ENCODE assay signal across 1 cellular context in the genomic region with DNA sequence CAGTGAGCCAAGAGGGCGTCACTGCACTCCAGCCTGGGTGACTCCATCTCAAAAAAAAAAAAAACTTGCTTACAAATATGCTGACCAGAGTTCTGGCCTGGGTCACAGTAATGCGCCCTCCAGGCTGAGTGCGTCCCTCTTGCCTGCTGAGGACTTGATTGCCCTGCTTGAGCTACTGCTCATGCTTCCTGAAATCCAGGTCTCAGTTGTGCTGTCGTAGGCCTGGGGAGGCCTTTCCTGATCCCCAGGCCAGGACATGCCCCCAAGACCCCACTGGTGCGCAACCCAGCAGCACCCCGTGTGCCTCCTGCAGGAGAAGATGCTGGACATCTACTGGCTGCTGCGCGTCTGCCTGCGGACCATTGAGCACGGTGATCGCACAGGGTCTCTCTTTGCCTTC.
TF ChIP-seq lines count a peak whose summit lies in the region.

No MANE protein-coding gene starts in this region.

TF ChIP-seq in WTC11, 78 proteins besides CTCF, POLR2A, EP300 and RAD21 (continued from another document):
- TF ChIP-seq, protein P1, sequence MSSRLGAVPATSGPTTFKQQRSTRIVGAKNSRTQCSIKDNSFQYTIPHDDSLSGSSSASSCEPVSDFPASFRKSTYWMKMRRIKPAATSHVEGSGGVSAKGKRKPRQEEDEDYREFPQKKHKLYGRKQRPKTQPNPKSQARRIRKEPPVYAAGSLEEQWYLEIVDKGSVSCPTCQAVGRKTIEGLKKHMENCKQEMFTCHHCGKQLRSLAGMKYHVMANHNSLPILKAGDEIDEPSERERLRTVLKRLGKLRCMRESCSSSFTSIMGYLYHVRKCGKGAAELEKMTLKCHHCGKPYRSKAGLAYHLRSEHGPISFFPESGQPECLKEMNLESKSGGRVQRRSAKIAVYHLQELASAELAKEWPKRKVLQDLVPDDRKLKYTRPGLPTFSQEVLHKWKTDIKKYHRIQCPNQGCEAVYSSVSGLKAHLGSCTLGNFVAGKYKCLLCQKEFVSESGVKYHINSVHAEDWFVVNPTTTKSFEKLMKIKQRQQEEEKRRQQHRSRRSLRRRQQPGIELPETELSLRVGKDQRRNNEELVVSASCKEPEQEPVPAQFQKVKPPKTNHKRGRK (CRISPR knock-in tag; IDR thresholded peaks at IDR 0.05; ENCODE audit: borderline replicate concordance), result no peak
- TF ChIP-seq ZNF671 (CRISPR knock-in tag; IDR thresholded peaks at IDR 0.05) (no peak), TEAD4 (CRISPR knock-in tag; IDR thresholded peaks at IDR 0.05) (no peak), FOXK1 (CRISPR knock-in tag; IDR thresholded peaks at IDR 0.05) (no peak), NFE2L1 (CRISPR knock-in tag; IDR thresholded peaks at IDR 0.05) (no peak), ZNF263 (CRISPR knock-in tag; IDR thresholded peaks at IDR 0.05; ENCODE audit: low read depth) (no peak), NR1H2 (CRISPR knock-in tag; IDR thresholded peaks at IDR 0.05) (no peak), OVOL2 (CRISPR knock-in tag; IDR thresholded peaks at IDR 0.05; ENCODE audit: borderline replicate concordance) (no peak), EMX1 (CRISPR knock-in tag; IDR thresholded peaks at IDR 0.05) (no peak), ZNF416 (CRISPR knock-in tag; IDR thresholded peaks at IDR 0.05) (no peak), SMAD3 (CRISPR knock-in tag; IDR thresholded peaks at IDR 0.05; ENCODE audit: borderline replicate concordance) (no peak)
- TF ChIP-seq, protein P2, sequence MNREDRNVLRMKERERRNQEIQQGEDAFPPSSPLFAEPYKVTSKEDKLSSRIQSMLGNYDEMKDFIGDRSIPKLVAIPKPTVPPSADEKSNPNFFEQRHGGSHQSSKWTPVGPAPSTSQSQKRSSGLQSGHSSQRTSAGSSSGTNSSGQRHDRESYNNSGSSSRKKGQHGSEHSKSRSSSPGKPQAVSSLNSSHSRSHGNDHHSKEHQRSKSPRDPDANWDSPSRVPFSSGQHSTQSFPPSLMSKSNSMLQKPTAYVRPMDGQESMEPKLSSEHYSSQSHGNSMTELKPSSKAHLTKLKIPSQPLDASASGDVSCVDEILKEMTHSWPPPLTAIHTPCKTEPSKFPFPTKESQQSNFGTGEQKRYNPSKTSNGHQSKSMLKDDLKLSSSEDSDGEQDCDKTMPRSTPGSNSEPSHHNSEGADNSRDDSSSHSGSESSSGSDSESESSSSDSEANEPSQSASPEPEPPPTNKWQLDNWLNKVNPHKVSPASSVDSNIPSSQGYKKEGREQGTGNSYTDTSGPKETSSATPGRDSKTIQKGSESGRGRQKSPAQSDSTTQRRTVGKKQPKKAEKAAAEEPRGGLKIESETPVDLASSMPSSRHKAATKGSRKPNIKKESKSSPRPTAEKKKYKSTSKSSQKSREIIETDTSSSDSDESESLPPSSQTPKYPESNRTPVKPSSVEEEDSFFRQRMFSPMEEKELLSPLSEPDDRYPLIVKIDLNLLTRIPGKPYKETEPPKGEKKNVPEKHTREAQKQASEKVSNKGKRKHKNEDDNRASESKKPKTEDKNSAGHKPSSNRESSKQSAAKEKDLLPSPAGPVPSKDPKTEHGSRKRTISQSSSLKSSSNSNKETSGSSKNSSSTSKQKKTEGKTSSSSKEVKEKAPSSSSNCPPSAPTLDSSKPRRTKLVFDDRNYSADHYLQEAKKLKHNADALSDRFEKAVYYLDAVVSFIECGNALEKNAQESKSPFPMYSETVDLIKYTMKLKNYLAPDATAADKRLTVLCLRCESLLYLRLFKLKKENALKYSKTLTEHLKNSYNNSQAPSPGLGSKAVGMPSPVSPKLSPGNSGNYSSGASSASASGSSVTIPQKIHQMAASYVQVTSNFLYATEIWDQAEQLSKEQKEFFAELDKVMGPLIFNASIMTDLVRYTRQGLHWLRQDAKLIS (CRISPR knock-in tag; IDR thresholded peaks at IDR 0.05; ENCODE audit: borderline replicate concordance), result no peak
- TF ChIP-seq, protein P3, sequence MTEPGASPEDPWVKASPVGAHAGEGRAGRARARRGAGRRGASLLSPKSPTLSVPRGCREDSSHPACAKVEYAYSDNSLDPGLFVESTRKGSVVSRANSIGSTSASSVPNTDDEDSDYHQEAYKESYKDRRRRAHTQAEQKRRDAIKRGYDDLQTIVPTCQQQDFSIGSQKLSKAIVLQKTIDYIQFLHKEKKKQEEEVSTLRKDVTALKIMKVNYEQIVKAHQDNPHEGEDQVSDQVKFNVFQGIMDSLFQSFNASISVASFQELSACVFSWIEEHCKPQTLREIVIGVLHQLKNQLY (CRISPR knock-in tag; IDR thresholded peaks at IDR 0.05), result no peak
- TF ChIP-seq, protein P4, sequence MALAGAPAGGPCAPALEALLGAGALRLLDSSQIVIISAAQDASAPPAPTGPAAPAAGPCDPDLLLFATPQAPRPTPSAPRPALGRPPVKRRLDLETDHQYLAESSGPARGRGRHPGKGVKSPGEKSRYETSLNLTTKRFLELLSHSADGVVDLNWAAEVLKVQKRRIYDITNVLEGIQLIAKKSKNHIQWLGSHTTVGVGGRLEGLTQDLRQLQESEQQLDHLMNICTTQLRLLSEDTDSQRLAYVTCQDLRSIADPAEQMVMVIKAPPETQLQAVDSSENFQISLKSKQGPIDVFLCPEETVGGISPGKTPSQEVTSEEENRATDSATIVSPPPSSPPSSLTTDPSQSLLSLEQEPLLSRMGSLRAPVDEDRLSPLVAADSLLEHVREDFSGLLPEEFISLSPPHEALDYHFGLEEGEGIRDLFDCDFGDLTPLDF (CRISPR knock-in tag; IDR thresholded peaks at IDR 0.05), result no peak
